Comparison of ENCODE assay signal across 12 cellular contexts in genomic region chr7:155959894-155960293, GRCh38.
A peak's percentile ranks its signal among the peaks of the same experiment; 100 is the strongest.
DNase-seq lines count a peak whose midpoint lies in the region; TF ChIP-seq lines count a peak whose summit lies in the region.
"Had no signal": no experiment of that assay in that cellular context is flagged by ENCODE, and none has a peak within 500 bp of the region (broad histone marks: within the 10 kb centered on the region; RNA-seq: fewer than 3 reads in every experiment).

No MANE protein-coding gene starts in this region.

- DNase-seq in DMS79 treated with DMSO at 0.1 percent for 48 hours (lab: John Stamatoyannopoulos, UW) (peak; percentile 16), DMS79 (lab: John Stamatoyannopoulos, UW) (no peak), NCI-H187 (lab: John Stamatoyannopoulos, UW) (peak; percentile 79 to 92), astrocyte of the spinal cord (ENCODE audit: low read depth, low spot score) (peak; percentile 23), myocyte (ENCODE audit: low read depth) (peak; percentile 34), HuH-7.5 (ENCODE audit: low spot score) (no peak), SHP77 treated with DMSO at 0.1 percent for 48 hours (lab: John Stamatoyannopoulos, UW) (no peak)
- no peak for DNase-seq in activated CD4-positive, alpha-beta T cell treated with anti-CD3 and anti-CD28 coated beads for 1 hour
- DNase-seq: activated naive CD4-positive, alpha-beta T cell; left lung; NCI-H524; T-cell had no signal

- H3K4me3 ChIP-seq in astrocyte of the spinal cord (ENCODE audit: low read depth, low read length), result no peak overlapping the region
- H3K4me3 ChIP-seq: left lung had no signal

- TF ChIP-seq CTCF in astrocyte of the spinal cord (IDR thresholded peaks at IDR 0.05; ENCODE audit: low read depth, low read length), result no peak

- in situ Hi-C loops in astrocyte of the spinal cord (cut with HindIII; ENCODE audit: low sequenced_read_pairs), result no loop called here

Comparison
In these comparisons a context has a peak if more than half of its experiments do, and no peak if none do; other contexts are left out.
1. DNase-seq: peak in DMS79 treated with DMSO at 0.1 percent for 48 hours (single experiment), NCI-H187 (2 of 2), astrocyte of the spinal cord (single experiment) and myocyte (single experiment); none in DMS79 (single experiment), HuH-7.5 (single experiment), SHP77 treated with DMSO at 0.1 percent for 48 hours (single experiment) and activated CD4-positive, alpha-beta T cell treated with anti-CD3 and anti-CD28 coated beads for 1 hour (single experiment).